ENCODE assay signal across 39 cellular contexts in genomic region chr2:120148669-120149068, GRCh38.
"Had no signal": no experiment of that assay in that cellular context is flagged by ENCODE, and none has a peak within 500 bp of the region (broad histone marks: within the 10 kb centered on the region; RNA-seq: fewer than 3 reads in every experiment).

No MANE protein-coding gene starts in this region.

- H3K4me1 Mint-ChIP-seq: activated naive CD4-positive, alpha-beta T cell treated with anti-CD3 and anti-CD28 coated beads, Interleukin-2, amount 10 ng/mL, durations not matched to agents 7 days and 5 days; activated naive CD4-positive, alpha-beta T cell treated with anti-CD3 and anti-CD28 coated beads, Interleukin-2, amount 50 U/mL, for 24 hours; activated naive CD8-positive, alpha-beta T cell treated with anti-CD3 and anti-CD28 coated beads for 36 hours; activated naive CD8-positive, alpha-beta T cell treated with anti-CD3 and anti-CD28 coated beads, Interleukin-2, amount 10 ng/mL, durations not matched to agents 7 days and 5 days; activated naive CD8-positive, alpha-beta T cell treated with anti-CD3 and anti-CD28 coated beads, Interleukin-2, amount 50 U/mL, for 24 hours; activated T-helper 17 cell treated with anti-CD3 and anti-CD28 coated beads, Interleukin-2, amount 50 U/mL, for 72 hours; brain; central memory CD8-positive, alpha-beta T cell had no signal

- H3K36me3 ChIP-seq: adrenal gland, brain microvascular endothelial cell, breast epithelium, cardiac muscle cell had no signal

- H3K4me3 ChIP-seq: adrenal gland, ascending aorta, body of pancreas, breast epithelium, cardiac muscle cell had no signal

- DNase-seq: activated effector memory CD4-positive, alpha-beta T cell treated with anti-CD3 and anti-CD28 coated beads, Interleukin-2, amount 50 U/mL, for 16 hours; activated effector memory CD4-positive, alpha-beta T cell treated with Interleukin-2 at 50 U/mL for 16 hours; activated gamma-delta T cell; activated gamma-delta T cell treated with Interleukin-2 at 50 U/mL for 16 hours; activated naive CD4-positive, alpha-beta T cell; activated naive CD4-positive, alpha-beta T cell treated with anti-CD3 and anti-CD28 coated beads for 36 hours; activated naive CD4-positive, alpha-beta T cell treated with anti-CD3 and anti-CD28 coated beads, Interleukin-2, amount 10 ng/mL, durations not matched to agents 7 days and 5 days; activated naive CD4-positive, alpha-beta T cell treated with anti-CD3 and anti-CD28 coated beads, Interleukin-2, amount 50 U/mL, for 16 hours; activated naive CD4-positive, alpha-beta T cell treated with Interleukin-2 at 50 U/mL for 16 hours; activated naive CD8-positive, alpha-beta T cell treated with anti-CD3 and anti-CD28 coated beads for 36 hours; activated naive CD8-positive, alpha-beta T cell treated with anti-CD3 and anti-CD28 coated beads, Interleukin-2, amount 10 ng/mL, durations not matched to agents 7 days and 5 days; activated naive CD8-positive, alpha-beta T cell treated with anti-CD3 and anti-CD28 coated beads, Interleukin-2, amount 50 U/mL, for 24 hours; activated T-cell treated with anti-CD3 and anti-CD28 coated beads for 4 hours; activated T-cell treated with anti-CD3 and anti-CD28 coated beads, Interleukin-2, amount 50 U/mL, for 1 hour; activated T-cell treated with anti-CD3 and anti-CD28 coated beads, Interleukin-2, amount 50 U/mL, for 24 hours; activated T-cell treated with anti-CD3 and anti-CD28 coated beads, Interleukin-2, amount 50 U/mL, for 4 hours; activated T-cell treated with anti-CD3 and anti-CD28 coated beads, Interleukin-2, amount 50 U/mL, for 48 hours; activated T-cell treated with anti-CD3 and anti-CD28 coated beads, Interleukin-2, amount 50 U/mL, for 72 hours; adrenal gland; amniotic stem cell; amygdala; anterior cingulate cortex; aorta; body of pancreas; brain microvascular endothelial cell; caudate nucleus; central memory CD4-positive, alpha-beta T cell; cerebellar nuclear complex had no signal

- H3K4me3 Mint-ChIP-seq: activated naive CD4-positive, alpha-beta T cell treated with anti-CD3 and anti-CD28 coated beads for 36 hours; activated naive CD4-positive, alpha-beta T cell treated with anti-CD3 and anti-CD28 coated beads, Interleukin-2, amount 10 ng/mL, durations not matched to agents 7 days and 5 days; activated naive CD4-positive, alpha-beta T cell treated with anti-CD3 and anti-CD28 coated beads, Interleukin-2, amount 50 U/mL, for 24 hours; activated naive CD8-positive, alpha-beta T cell; activated naive CD8-positive, alpha-beta T cell treated with anti-CD3 and anti-CD28 coated beads for 36 hours; activated naive CD8-positive, alpha-beta T cell treated with anti-CD3 and anti-CD28 coated beads, Interleukin-2, amount 10 ng/mL, durations not matched to agents 7 days and 5 days; activated naive CD8-positive, alpha-beta T cell treated with anti-CD3 and anti-CD28 coated beads, Interleukin-2, amount 50 U/mL, for 24 hours; activated T-cell treated with anti-CD3 and anti-CD28 coated beads, Interleukin-2, amount 50 U/mL, for 24 hours; activated T-cell treated with anti-CD3 and anti-CD28 coated beads, Interleukin-2, amount 50 U/mL, for 4 hours; activated T-cell treated with anti-CD3 and anti-CD28 coated beads, Interleukin-2, amount 50 U/mL, for 72 hours; activated T-helper 1 cell treated with anti-CD3 and anti-CD28 coated beads, Interleukin-12 subunit alpha, Interleukin-12 subunit beta, Interleukin-2, Interleukin-4 antibody, amounts not matched to agents 30 ng/mL and 10 ng/mL and 1 ng/mL, durations not matched to agents 14 hours and 24 hours and 36 hours; activated T-helper 17 cell treated with anti-CD3 and anti-CD28 coated beads, Interleukin-2, amount 50 U/mL, for 72 hours; brain; central memory CD8-positive, alpha-beta T cell had no signal

- H3K9me3 Mint-ChIP-seq: activated T-helper 17 cell treated with anti-CD3 and anti-CD28 coated beads, Interleukin-2, amount 50 U/mL, for 72 hours; central memory CD8-positive, alpha-beta T cell had no signal

- H3K27ac Mint-ChIP-seq: activated naive CD4-positive, alpha-beta T cell treated with anti-CD3 and anti-CD28 coated beads for 36 hours; activated naive CD4-positive, alpha-beta T cell treated with anti-CD3 and anti-CD28 coated beads, Interleukin-2, amount 10 ng/mL, durations not matched to agents 7 days and 5 days; activated naive CD4-positive, alpha-beta T cell treated with anti-CD3 and anti-CD28 coated beads, Interleukin-2, amount 50 U/mL, for 24 hours; activated naive CD4-positive, alpha-beta T cell treated with anti-CD3 and anti-CD28 coated beads, Interleukin-2, amount 50 U/mL, for 72 hours; activated naive CD8-positive, alpha-beta T cell; activated naive CD8-positive, alpha-beta T cell treated with anti-CD3 and anti-CD28 coated beads for 36 hours; activated naive CD8-positive, alpha-beta T cell treated with anti-CD3 and anti-CD28 coated beads, Interleukin-2, amount 10 ng/mL, durations not matched to agents 7 days and 5 days; activated naive CD8-positive, alpha-beta T cell treated with anti-CD3 and anti-CD28 coated beads, Interleukin-2, amount 50 U/mL, for 24 hours; activated T-cell treated with anti-CD3 and anti-CD28 coated beads, Interleukin-2, amount 50 U/mL, for 24 hours; activated T-cell treated with anti-CD3 and anti-CD28 coated beads, Interleukin-2, amount 50 U/mL, for 72 hours; activated T-helper 1 cell treated with anti-CD3 and anti-CD28 coated beads, Interleukin-12 subunit alpha, Interleukin-12 subunit beta, Interleukin-2, Interleukin-4 antibody, amounts not matched to agents 30 ng/mL and 10 ng/mL and 1 ng/mL, durations not matched to agents 14 hours and 24 hours and 36 hours; activated T-helper 17 cell treated with anti-CD3 and anti-CD28 coated beads, Interleukin-2, amount 50 U/mL, for 72 hours; activated T-helper 2 cell treated with anti-CD3 and anti-CD28 coated beads, Interferon-gamma antibody, Interleukin-2, Interleukin-4, amounts not matched to agents 10 μg/mL and 5 μg/mL and 100 μg/mL, durations not matched to agents 14 hours and 24 hours and 36 hours; brain had no signal

- H3K9me3 ChIP-seq: adrenal gland had no signal

- H3K27ac ChIP-seq: adrenal gland, ascending aorta, body of pancreas, brain microvascular endothelial cell, breast epithelium, cardiac muscle cell had no signal

- H3K27me3 ChIP-seq: adrenal gland, ascending aorta, body of pancreas, brain microvascular endothelial cell, breast epithelium, cardiac muscle cell had no signal

- H3K4me1 ChIP-seq: adrenal gland, ascending aorta, breast epithelium had no signal

- ATAC-seq: activated naive CD4-positive, alpha-beta T cell treated with anti-CD3 and anti-CD28 coated beads, Interleukin-2, amount 50 U/mL, for 72 hours; activated naive CD8-positive, alpha-beta T cell treated with anti-CD3 and anti-CD28 coated beads, Interleukin-2, amount 50 U/mL, for 24 hours; activated T-cell treated with anti-CD3 and anti-CD28 coated beads, Interleukin-2, amount 50 U/mL, for 4 hours; activated T-cell treated with anti-CD3 and anti-CD28 coated beads, Interleukin-2, amount 50 U/mL, for 72 hours; activated T-helper 17 cell treated with anti-CD3 and anti-CD28 coated beads, Interleukin-2, amount 50 U/mL, for 72 hours; body of pancreas had no signal

- H3K27me3 Mint-ChIP-seq: activated naive CD4-positive, alpha-beta T cell treated with anti-CD3 and anti-CD28 coated beads, Interleukin-2, amount 10 ng/mL, durations not matched to agents 7 days and 5 days; activated naive CD4-positive, alpha-beta T cell treated with anti-CD3 and anti-CD28 coated beads, Interleukin-2, amount 50 U/mL, for 24 hours; activated naive CD8-positive, alpha-beta T cell; activated naive CD8-positive, alpha-beta T cell treated with anti-CD3 and anti-CD28 coated beads for 36 hours; activated naive CD8-positive, alpha-beta T cell treated with anti-CD3 and anti-CD28 coated beads, Interleukin-2, amount 10 ng/mL, durations not matched to agents 7 days and 5 days; activated naive CD8-positive, alpha-beta T cell treated with anti-CD3 and anti-CD28 coated beads, Interleukin-2, amount 50 U/mL, for 24 hours; activated T-cell treated with anti-CD3 and anti-CD28 coated beads, Interleukin-2, amount 50 U/mL, for 24 hours; activated T-helper 17 cell treated with anti-CD3 and anti-CD28 coated beads, Interleukin-2, amount 50 U/mL, for 72 hours; brain; central memory CD8-positive, alpha-beta T cell had no signal
